ENCODE assay signal across 16 cellular contexts in genomic region chr11:128478305-128478704, GRCh38.
DNase-seq lines count a peak whose midpoint lies in the region; ATAC-seq and TF ChIP-seq lines count a peak whose summit lies in the region.
"Had no signal": no experiment of that assay in that cellular context is flagged by ENCODE, and none has a peak within 500 bp of the region (broad histone marks: within the 10 kb centered on the region; RNA-seq: fewer than 3 reads in every experiment).

No MANE protein-coding gene starts in this region.

- H3K36me3 ChIP-seq in OCI-LY7 (ENCODE audit: insufficient read depth, low read length) = peaks cover 98% of the 10 kb centered on the region
- peaks cover 9 to 62% (median 48%) of the 10 kb centered on the region in 5 donors for H3K36me3 ChIP-seq in subcutaneous abdominal adipose tissue (ENCODE audit: control insufficient read depth in 5 of 5, insufficient read depth in 5 of 5, low read length in 5 of 5)

- H3K9me3 Mint-ChIP-seq in activated naive CD4-positive, alpha-beta T cell treated with anti-CD3 and anti-CD28 coated beads, Interleukin-2, amount 10 ng/mL, durations not matched to agents 7 days and 5 days = no peaks in the 10 kb centered on the region
- H3K9me3 Mint-ChIP-seq in effector memory CD8-positive, alpha-beta T cell = no peaks in the 10 kb centered on the region

- H3K4me1 ChIP-seq in OCI-LY7 (ENCODE audit: insufficient read depth, low read length, poor library complexity, severe bottlenecking) (peaks cover 97% of the 10 kb centered on the region), subcutaneous abdominal adipose tissue (ENCODE audit: control insufficient read depth in 5 of 5, insufficient read depth in 5 of 5, low read length in 5 of 5) (peaks cover 14 to 84% (median 66%) of the 10 kb centered on the region in 5 donors)

- H3K27ac ChIP-seq in OCI-LY7 (ENCODE audit: low read depth, low read length, poor library complexity, severe bottlenecking) (peak overlapping the region; percentile 98), subcutaneous abdominal adipose tissue (ENCODE audit: low read depth, low read length) (peak overlapping the region; percentile 71)
- H3K27ac ChIP-seq: RWPE1 had no signal

- H3K4me1 Mint-ChIP-seq in activated naive CD4-positive, alpha-beta T cell treated with anti-CD3 and anti-CD28 coated beads, Interleukin-2, amount 10 ng/mL, durations not matched to agents 7 days and 5 days = peaks cover 99% of the 10 kb centered on the region
- H3K4me1 Mint-ChIP-seq in effector memory CD8-positive, alpha-beta T cell (ENCODE audit: low read depth in 2 of 2) = peaks cover 86 to 96% of the 10 kb centered on the region in 2 donors

- H3K9me3 ChIP-seq in OCI-LY7 (ENCODE audit: low read length) (no peaks in the 10 kb centered on the region), subcutaneous abdominal adipose tissue (ENCODE audit: control insufficient read depth in 5 of 5, low read length in 5 of 5) (no peaks in the 10 kb centered on the region)
- H3K9me3 ChIP-seq: esophagus muscularis mucosa had no signal

- H3K27ac Mint-ChIP-seq in activated naive CD4-positive, alpha-beta T cell treated with anti-CD3 and anti-CD28 coated beads, Interleukin-2, amount 10 ng/mL, durations not matched to agents 7 days and 5 days = peak overlapping the region; percentile 92
- peak overlapping the region; percentile 97 for H3K27ac Mint-ChIP-seq in effector memory CD8-positive, alpha-beta T cell

- H3K4me3 Mint-ChIP-seq in activated naive CD4-positive, alpha-beta T cell treated with anti-CD3 and anti-CD28 coated beads, Interleukin-2, amount 10 ng/mL, durations not matched to agents 7 days and 5 days = peak overlapping the region; percentile 77
- H3K4me3 Mint-ChIP-seq in effector memory CD8-positive, alpha-beta T cell = peak overlapping the region; percentile 77 to 83

- H3K36me3 Mint-ChIP-seq in activated naive CD4-positive, alpha-beta T cell treated with anti-CD3 and anti-CD28 coated beads, Interleukin-2, amount 10 ng/mL, durations not matched to agents 7 days and 5 days = peaks cover 94% of the 10 kb centered on the region
- H3K36me3 Mint-ChIP-seq in effector memory CD8-positive, alpha-beta T cell (ENCODE audit: insufficient read depth) = peaks cover 100% of the 10 kb centered on the region

- peaks cover 97% of the 10 kb centered on the region for H3K79me2 ChIP-seq in OCI-LY7 (ENCODE audit: insufficient read depth, low read depth, low read length)

- DNase-seq in activated naive CD4-positive, alpha-beta T cell treated with anti-CD3 and anti-CD28 coated beads, Interleukin-2, amount 10 ng/mL, durations not matched to agents 7 days and 5 days = no peak
- DNase-seq in activated naive CD4-positive, alpha-beta T cell treated with anti-CD3 and anti-CD28 coated beads, Interleukin-2, amount 50 U/mL, for 16 hours = no peak
- DNase-seq in OCI-LY7 (ENCODE audit: low spot score) (no peak), sciatic nerve (ENCODE audit: low spot score) (no peak), SKM-1 treated with dmso at 0.1 percent for 144 hours (lab: John Stamatoyannopoulos, UW; ENCODE audit: unreplicated experiment) (no peak), SIG-M5 (lab: John Stamatoyannopoulos, UW) (no peak)
- DNase-seq in effector memory CD8-positive, alpha-beta T cell = no peak
- DNase-seq: DMS53, hippocampal formation, NCI-H2081, NCI-H774 had no signal

- intact Hi-C loops in OCI-LY7 (cut with micrococcal nuclease; ENCODE audit: unreplicated experiment) (no loop called here), sciatic nerve (cut with DNase I) (no loop called here)

- POLR2A ChIA-PET in OCI-LY7 (lab: Charles Lee) = interaction anchor here (1.9 kb wide), 1 partner anchor 41 kb away, joined by 8 read pairs; no protein-coding TSS in a partner anchor

- no TSS peak for BruUV-seq in OCI-LY7 (replicated peaks; lab: Mats Ljungman, UMichigan)

- TF ChIP-seq CTCF in OCI-LY7 (conservative IDR thresholded peaks at IDR 0.05; ENCODE audit: low read length) = no peak

- H3K4me3 ChIP-seq in OCI-LY7 (ENCODE audit: low read depth, low read length, poor library complexity, severe bottlenecking) = peak overlapping the region; percentile 49
- H3K4me3 ChIP-seq in subcutaneous abdominal adipose tissue (ENCODE audit: low read depth in 1 of 5, low read length in 5 of 5) = no peak overlapping the region
- H3K4me3 ChIP-seq: esophagus muscularis mucosa had no signal

- H3K27me3 ChIP-seq in subcutaneous abdominal adipose tissue (ENCODE audit: control insufficient read depth in 5 of 5, insufficient read depth in 4 of 5, low read length in 5 of 5) = no peaks in the 10 kb centered on the region
- H3K27me3 ChIP-seq: esophagus muscularis mucosa had no signal

- no peaks in the 10 kb centered on the region; the same call in 1 of the 2 replicates for H4K20me1 ChIP-seq in OCI-LY7 (ENCODE audit: insufficient read depth, low read length)

- no peak for ATAC-seq in effector memory CD8-positive, alpha-beta T cell (replicated peaks)
- no peak for ATAC-seq in sciatic nerve
- ATAC-seq: HCT116, left lobe of liver had no signal

- no peaks in the 10 kb centered on the region for H3K9me2 ChIP-seq in OCI-LY7 (ENCODE audit: insufficient read depth, low read length)

- H3K9ac ChIP-seq in subcutaneous abdominal adipose tissue (ENCODE audit: low read length in 5 of 5) = no peak overlapping the region

- no peak overlapping the region for H2AFZ ChIP-seq in OCI-LY7 (ENCODE audit: low read length)

- no peaks in the 10 kb centered on the region for H3K27me3 Mint-ChIP-seq in activated naive CD4-positive, alpha-beta T cell treated with anti-CD3 and anti-CD28 coated beads, Interleukin-2, amount 10 ng/mL, durations not matched to agents 7 days and 5 days
- H3K27me3 Mint-ChIP-seq in effector memory CD8-positive, alpha-beta T cell = no peaks in the 10 kb centered on the region

- peak overlapping the region; percentile 78 for H3K4me2 ChIP-seq in OCI-LY7 (ENCODE audit: low read length)

- CTCF ChIA-PET in activated naive CD4-positive, alpha-beta T cell treated with anti-CD3 and anti-CD28 coated beads, Interleukin-2, amount 10 ng/mL, durations not matched to agents 7 days and 5 days (lab: Charles Lee) = interaction anchor here (0.7 to 3.0 kb wide), 4 partner anchors 24 to 154 kb away, joined by 4 to 19 read pairs (median 4); no protein-coding TSS in a partner anchor
- CTCF ChIA-PET in OCI-LY7 (lab: Charles Lee; ENCODE audit: unreplicated experiment) = no interaction called here
